Comparison of ENCODE assay signal across 23 cellular contexts in genomic region chr16:13148836-13149235, GRCh38.
DNase-seq lines count a peak whose midpoint lies in the region; ATAC-seq, FAIRE-seq and TF ChIP-seq lines count a peak whose summit lies in the region.
"Had no signal": no experiment of that assay in that cellular context is flagged by ENCODE, and none has a peak within 500 bp of the region (broad histone marks: within the 10 kb centered on the region; RNA-seq: fewer than 3 reads in every experiment).

No MANE protein-coding gene starts in this region.

- H3K9me3 ChIP-seq in pancreas: no peaks in the 10 kb centered on the region
- H3K9me3 ChIP-seq in psoas muscle: no peaks in the 10 kb centered on the region
- H3K9me3 ChIP-seq: tibial artery had no signal

- WGBS in pancreas, 2 donors: 63 to 64% methylated on average over 3 of the region's 3 CpGs
- WGBS in psoas muscle, 3 donors: 16 to 31% (median 21%) methylated on average over 3 of the region's 3 CpGs

- DNase-seq in DMS 273 treated with DMSO at 0.1 percent for 48 hours (lab: John Stamatoyannopoulos, UW): peak; percentile 3
- DNase-seq in NB4 (ENCODE audit: low read depth): peak; percentile 2
- peak; percentile 53 for DNase-seq in NCI-H524 treated with DMSO at 0.1 percent for 48 hours (lab: John Stamatoyannopoulos, UW)
- peak in 32 of 61 donors; percentile 2 to 83 (median 14) for DNase-seq in caudate nucleus (lab: John Stamatoyannopoulos, UW)
- no peak for DNase-seq in pancreas
- DNase-seq in psoas muscle: no peak
- no peak for DNase-seq in middle frontal gyrus (ENCODE audit: extremely low spot score, low spot score)
- DNase-seq: activated CD4-positive, alpha-beta memory T cell treated with anti-CD3 and anti-CD28 coated beads for 36 hours; activated CD4-positive, CD25-positive, alpha-beta regulatory T cell; activated naive CD8-positive, alpha-beta T cell treated with anti-CD3 and anti-CD28 coated beads, Interleukin-2, amount 10 ng/mL, durations not matched to agents 7 days and 5 days; Calu3; cerebellar nuclear complex; dorsolateral prefrontal cortex; kidney; MV-4-11; NCI-H1694 treated with DMSO at 0.1 percent for 48 hours; NCI-H69; posterior cingulate gyrus; stimulated activated naive CD8-positive, alpha-beta T cell treated with anti-CD3 and anti-CD28 coated beads, Interleukin-15, amount 100 ng/mL, for 72 hours; T1000; tibial artery had no signal

- TF ChIP-seq CTCF in NB4 (IDR thresholded peaks at IDR 0.05; ENCODE audit: low read depth, low read length) (no peak), pancreas (IDR thresholded peaks at IDR 0.05) (no peak), psoas muscle (IDR thresholded peaks at IDR 0.05) (no peak)

- no peak for FAIRE-seq in pancreas (lab: Jason Lieb, UNC)
- FAIRE-seq: kidney had no signal

- no peaks in the 10 kb centered on the region for H3K36me3 ChIP-seq in pancreas
- H3K36me3 ChIP-seq in psoas muscle (ENCODE audit: insufficient read depth in 1 of 2, low read depth in 1 of 2): no peaks in the 10 kb centered on the region
- H3K36me3 ChIP-seq: neural progenitor cell, tibial artery had no signal

- H3K4me3 ChIP-seq in NB4 (ENCODE audit: low read depth, low read length) (no peak overlapping the region), pancreas (no peak overlapping the region), psoas muscle (no peak overlapping the region)
- H3K4me3 ChIP-seq: dorsolateral prefrontal cortex, neural progenitor cell, tibial artery had no signal

- H3K4me1 ChIP-seq in pancreas: no peaks in the 10 kb centered on the region
- H3K4me1 ChIP-seq in psoas muscle: no peaks in the 10 kb centered on the region
- H3K4me1 ChIP-seq: neural progenitor cell, tibial artery had no signal

- H3K27me3 ChIP-seq in pancreas (no peaks in the 10 kb centered on the region), psoas muscle (ENCODE audit: insufficient read depth in 3 of 3, low read length in 2 of 3) (peaks cover 0 to 2% (median 0%) of the 10 kb centered on the region in 3 donors)
- H3K27me3 ChIP-seq: dorsolateral prefrontal cortex, neural progenitor cell, tibial artery had no signal

- no peak for ATAC-seq in GM19455 (IDR thresholded peaks at IDR 0.05; ENCODE audit: unreplicated experiment)
- no peak for ATAC-seq in pancreas
- no peak for ATAC-seq in psoas muscle
- ATAC-seq: stimulated activated naive CD8-positive, alpha-beta T cell treated with anti-CD3 and anti-CD28 coated beads, Interleukin-15, amount 100 ng/mL, for 72 hours had no signal

- H3K27ac ChIP-seq in caudate nucleus (ENCODE audit: low read depth, low read length) (no peak overlapping the region), pancreas (no peak overlapping the region), psoas muscle (no peak overlapping the region)
- H3K27ac ChIP-seq: neural progenitor cell, tibial artery had no signal

- intact Hi-C loops in pancreas (cut with DNase I) (no loop called here), psoas muscle (cut with DNase I) (no loop called here)

- TF ChIP-seq POLR2A in NB4 (IDR thresholded peaks at IDR 0.05; ENCODE audit: extremely low read depth, insufficient read length): no peak

Comparison
In these comparisons a context has a peak if more than half of its experiments do, and no peak if none do; other contexts are left out.
1. DNase-seq: peak in DMS 273 treated with DMSO at 0.1 percent for 48 hours (single experiment), NB4 (single experiment), NCI-H524 treated with DMSO at 0.1 percent for 48 hours (single experiment) and caudate nucleus (32 of 61); none in pancreas (0 of 6), psoas muscle (0 of 2) and middle frontal gyrus (single experiment).